Comparison of ENCODE assay signal across 11 cellular contexts in genomic region chr5:51378778-51379652, GRCh38. TPM values are rescaled to one million over a fixed set of nuclear protein-coding genes. Genes with fewer than 3 reads are reported as not detected.
DNase-seq lines count a peak whose midpoint lies in the region; ATAC-seq and TF ChIP-seq lines count a peak whose summit lies in the region.
"Had no signal": no experiment of that assay in that cellular context is flagged by ENCODE, and none has a peak within 500 bp of the region (broad histone marks: within the 10 kb centered on the region; RNA-seq: fewer than 3 reads in every experiment).

No MANE protein-coding gene starts in this region.

- peaks cover 2 to 30% (median 13%) of the 10 kb centered on the region in 8 donors for H3K9me3 Mint-ChIP-seq in CD4-positive, alpha-beta memory T cell

- H3K9me3 ChIP-seq in trophoblast cell (ENCODE audit: insufficient read depth, low read depth, low read length) = no peaks in the 10 kb centered on the region
- no peaks in the 10 kb centered on the region for H3K9me3 ChIP-seq in CD4-positive, alpha-beta memory T cell (ENCODE audit: control insufficient read depth in 1 of 2, low read length in 2 of 2)

- H3K14ac ChIP-seq in trophoblast cell (ENCODE audit: low read length) = peak overlapping the region; percentile 52

- peak overlapping the region; percentile 62 for H3K27ac ChIP-seq in trophoblast cell (ENCODE audit: low read depth, low read length)
- no peak overlapping the region for H3K27ac ChIP-seq in CD4-positive, alpha-beta memory T cell (ENCODE audit: low read depth, low read length)

- H2AFZ ChIP-seq in trophoblast cell (ENCODE audit: insufficient read depth, low read length, poor library complexity) = no peak overlapping the region

- H2BK12ac ChIP-seq in trophoblast cell (ENCODE audit: low read length) = peak overlapping the region; percentile 61

- CTCF ChIA-PET in CD4-positive, alpha-beta memory T cell (lab: Charles Lee; ENCODE audit: partially characterized antibody) = no interaction called here

- ATAC-seq in HG03354 (IDR thresholded peaks at IDR 0.05; ENCODE audit: poor library complexity, severe bottlenecking, unreplicated experiment) (no peak), HG02571 (IDR thresholded peaks at IDR 0.05; ENCODE audit: unreplicated experiment) (no peak)

- H4K12ac ChIP-seq in trophoblast cell (ENCODE audit: low read depth, low read length) = no peak overlapping the region

- peaks cover 17% of the 10 kb centered on the region for H3K79me2 ChIP-seq in trophoblast cell (ENCODE audit: control insufficient read depth, insufficient read depth, low read length, poor library complexity)

- no peaks in the 10 kb centered on the region for H3K36me3 ChIP-seq in trophoblast cell (ENCODE audit: control insufficient read depth in 1 of 2, insufficient read depth in 2 of 2, low read length in 2 of 2)
- no peaks in the 10 kb centered on the region for H3K36me3 ChIP-seq in CD4-positive, alpha-beta memory T cell (ENCODE audit: insufficient read depth, low read length)

- DNase-seq in NCI-H524 treated with DMSO at 0.1 percent for 48 hours (lab: John Stamatoyannopoulos, UW) = peak; percentile 64
- DNase-seq in epithelial cell of esophagus (ENCODE audit: low read depth) = peak; percentile 49
- DNase-seq in trophoblast cell = no peak
- DNase-seq in NCI-H1694 (lab: John Stamatoyannopoulos, UW) = no peak
- DNase-seq in CD4-positive, alpha-beta memory T cell = no peak
- DNase-seq: DND-41, occipital lobe, SIG-M5 had no signal

- H3K79me1 ChIP-seq in trophoblast cell (ENCODE audit: low read length) = peaks cover 28% of the 10 kb centered on the region

- peak overlapping the region; percentile 58 for H2BK5ac ChIP-seq in trophoblast cell (ENCODE audit: low read depth, low read length, poor library complexity)

- WGBS in trophoblast cell (ENCODE audit: extremely low coverage, insufficient coverage, insufficient read length) = no CpG with 5 or more reads among the region's 32 CpGs

- POLR2A ChIA-PET in CD4-positive, alpha-beta memory T cell (lab: Charles Lee; ENCODE audit: partially characterized antibody) = no interaction called here

- peaks cover 0 to 4% of the 10 kb centered on the region in 2 donors for H3K36me3 Mint-ChIP-seq in CD4-positive, alpha-beta memory T cell

- no peak for TF ChIP-seq CTCF in epithelial cell of esophagus (IDR thresholded peaks at IDR 0.05; ENCODE audit: insufficient read depth, low read depth, low read length, missing control alignments)

- H3K23ac ChIP-seq in trophoblast cell (ENCODE audit: low read length) = no peak overlapping the region

- peak overlapping the region; percentile 70 for H4K8ac ChIP-seq in trophoblast cell (ENCODE audit: low read depth, low read length)

- intact Hi-C loops in CD4-positive, alpha-beta memory T cell (cut with micrococcal nuclease) = no loop called here

- H4K91ac ChIP-seq in trophoblast cell (ENCODE audit: low read depth, low read length) = peak overlapping the region; percentile 37

- no peak overlapping the region for H3K27ac Mint-ChIP-seq in CD4-positive, alpha-beta memory T cell

- H3K4me1 ChIP-seq in trophoblast cell (ENCODE audit: control insufficient read depth in 1 of 2, insufficient read depth in 2 of 2, low read length in 2 of 2) = peaks cover 4 to 17% of the 10 kb centered on the region in 2 experiments
- no peaks in the 10 kb centered on the region for H3K4me1 ChIP-seq in CD4-positive, alpha-beta memory T cell (ENCODE audit: insufficient read depth, low read length)

- H3K27me3 ChIP-seq in trophoblast cell (ENCODE audit: insufficient read depth, low read length) = no peaks in the 10 kb centered on the region
- H3K27me3 ChIP-seq in CD4-positive, alpha-beta memory T cell (ENCODE audit: insufficient read depth, low read length) = peaks cover 29% of the 10 kb centered on the region

- H3K4me2 ChIP-seq in trophoblast cell (ENCODE audit: low read length) = peak overlapping the region; percentile 76

- H3K4me3 ChIP-seq in GM08714 (ENCODE audit: low read length) = peak overlapping the region; percentile 2; the same call in 1 of the 2 replicates
- peak overlapping the region; percentile 50 for H3K4me3 ChIP-seq in epithelial cell of esophagus (ENCODE audit: low read length)
- H3K4me3 ChIP-seq in trophoblast cell (ENCODE audit: low read depth, low read length) = peak overlapping the region; percentile 59
- no peak overlapping the region for H3K4me3 ChIP-seq in CD4-positive, alpha-beta memory T cell (ENCODE audit: low read length in 2 of 2)

- peak overlapping the region in 2 of 8 donors; percentile 36 to 57 for H3K4me3 Mint-ChIP-seq in CD4-positive, alpha-beta memory T cell

- H3K4ac ChIP-seq in trophoblast cell (ENCODE audit: low read depth, low read length) = no peak overlapping the region

- H2AK5ac ChIP-seq in trophoblast cell (ENCODE audit: low read length) = no peak overlapping the region

- peak overlapping the region; percentile 67 for H3K18ac ChIP-seq in trophoblast cell (ENCODE audit: low read length)

- peak overlapping the region; percentile 64 for H2BK120ac ChIP-seq in trophoblast cell (ENCODE audit: insufficient read depth, low read length, poor library complexity)

- H3K27me3 Mint-ChIP-seq in CD4-positive, alpha-beta memory T cell = peaks cover 64 to 65% of the 10 kb centered on the region in 2 donors

- peak overlapping the region; percentile 78 for H3K9ac ChIP-seq in trophoblast cell (ENCODE audit: low read length)

- peaks cover 4 to 27% (median 6%) of the 10 kb centered on the region in 4 donors for H3K4me1 Mint-ChIP-seq in CD4-positive, alpha-beta memory T cell

RNA-seq across cellular contexts. Expression of gene ISL1, which starts 4.2 kb away (rescaled TPM):
- polyA plus RNA-seq in trophoblast cell (2013) = 65.1 and 65.4 TPM in 2 replicates
- total RNA-seq in CD4-positive, alpha-beta memory T cell = not detected
- polyA plus RNA-seq in CD4-positive, alpha-beta memory T cell = not detected
- total RNA-seq: occipital lobe had no signal

Comparison
In these comparisons a context has a peak if more than half of its experiments do, and no peak if none do; other contexts are left out.
1. H3K4me3 ChIP-seq: peak in GM08714 (single experiment), epithelial cell of esophagus (single experiment) and trophoblast cell (single experiment); none in CD4-positive, alpha-beta memory T cell (0 of 2).
2. DNase-seq: peak in NCI-H524 treated with DMSO at 0.1 percent for 48 hours (single experiment) and epithelial cell of esophagus (single experiment); none in trophoblast cell (0 of 2), NCI-H1694 (single experiment) and CD4-positive, alpha-beta memory T cell (0 of 5).